20 cellular contexts compared by ENCODE assay signal in genomic region chr2:121173112-121173511, GRCh38.
DNase-seq lines count a peak whose midpoint lies in the region; FAIRE-seq and TF ChIP-seq lines count a peak whose summit lies in the region.
"Had no signal": no experiment of that assay in that cellular context is flagged by ENCODE, and none has a peak within 500 bp of the region (broad histone marks: within the 10 kb centered on the region; RNA-seq: fewer than 3 reads in every experiment).

No MANE protein-coding gene starts in this region.

- peak overlapping the region in 1 of 2 donors; percentile 88 for H3K27ac ChIP-seq in breast epithelium
- H3K27ac ChIP-seq: GM23248 had no signal

- in situ Hi-C loops in astrocyte of the spinal cord (cut with HindIII; ENCODE audit: low sequenced_read_pairs) = no loop called here

- no peak overlapping the region for H3K4me3 Mint-ChIP-seq in MCF 10A (ENCODE audit: unreplicated experiment)
- no peak overlapping the region for H3K4me3 Mint-ChIP-seq in endothelial cell (ENCODE audit: unreplicated experiment)

- TF ChIP-seq POLR2A in breast epithelium (IDR thresholded peaks at IDR 0.05) = no peak

- H3K27me3 ChIP-seq in breast epithelium = no peaks in the 10 kb centered on the region

- CTCF ChIA-PET in MCF 10A (lab: Yijun Ruan, JAX) = no interaction called here

- peaks cover 5% of the 10 kb centered on the region for H3K9me3 Mint-ChIP-seq in MCF 10A (ENCODE audit: unreplicated experiment)
- H3K9me3 Mint-ChIP-seq in endothelial cell (ENCODE audit: unreplicated experiment) = peaks cover 11% of the 10 kb centered on the region

- intact Hi-C loops in MCF 10A (cut with micrococcal nuclease) (no loop called here), breast epithelium (cut with DNase I; ENCODE audit: low total_unique reads) (no loop called here)

- POLR2A ChIA-PET in MCF 10A (lab: Yijun Ruan, JAX) = interaction anchor here (0.8 to 1.2 kb wide), 3 partner anchors 11 to 24 kb away, joined by 4 to 5 read pairs (median 5); no protein-coding TSS in a partner anchor

- no peak for FAIRE-seq in urothelium cell line (lab: Jason Lieb, UNC)
- FAIRE-seq: GM12892, RCC 7860 had no signal

- peak; percentile 83 for DNase-seq in MCF 10A (ENCODE audit: unreplicated experiment)
- no peak for DNase-seq in breast epithelium (ENCODE audit: low spot score in 2 of 2)
- DNase-seq in astrocyte of the spinal cord (ENCODE audit: low read depth, low spot score) = peak; percentile 6
- peak; percentile 2 for DNase-seq in fibroblast of mammary gland (ENCODE audit: low read depth)
- peak; percentile 74 for DNase-seq in urothelium cell line (ENCODE audit: low spot score)
- no peak for DNase-seq in HuH-7.5 (ENCODE audit: low spot score)
- no peak for DNase-seq in activated CD4-positive, alpha-beta T cell treated with anti-CD3 and anti-CD28 coated beads, Interleukin-2, amount 50 U/mL, for 4 hours
- no peak for DNase-seq in endothelial cell (ENCODE audit: low spot score)
- DNase-seq: 8988T, C1 segment of cervical spinal cord, GF-D8, GM23248, HCEC 1CT, KBM-7, NCI-H146, NCI-H2081, NCI-H2227 treated with DMSO at 0.1 percent for 48 hours, SIG-M5 had no signal

- H3K4me1 ChIP-seq in breast epithelium = no peaks in the 10 kb centered on the region

- no peaks in the 10 kb centered on the region for H3K36me3 Mint-ChIP-seq in MCF 10A (ENCODE audit: insufficient read depth, unreplicated experiment)
- H3K36me3 Mint-ChIP-seq in endothelial cell (ENCODE audit: low read depth, unreplicated experiment) = peaks cover 5% of the 10 kb centered on the region

- H3K27me3 Mint-ChIP-seq in MCF 10A (ENCODE audit: insufficient read depth, unreplicated experiment) (no peaks in the 10 kb centered on the region), endothelial cell (ENCODE audit: unreplicated experiment) (no peaks in the 10 kb centered on the region)

- H3K9me3 ChIP-seq in breast epithelium = peaks cover 0 to 10% of the 10 kb centered on the region in 2 donors

- H3K4me3 ChIP-seq in breast epithelium = no peak overlapping the region
- H3K4me3 ChIP-seq in astrocyte of the spinal cord (ENCODE audit: low read depth, low read length) = no peak overlapping the region
- no peak overlapping the region for H3K4me3 ChIP-seq in fibroblast of mammary gland (ENCODE audit: control insufficient read depth, low read depth, low read length)
- H3K4me3 ChIP-seq: GM23248 had no signal

- H3K27ac Mint-ChIP-seq in MCF 10A (ENCODE audit: low read depth, unreplicated experiment) = peak overlapping the region; percentile 2
- no peak overlapping the region for H3K27ac Mint-ChIP-seq in endothelial cell (ENCODE audit: unreplicated experiment)

- BruUV-seq in MCF 10A (replicated peaks; lab: Mats Ljungman, UMichigan) = no TSS peak

- no peak for TF ChIP-seq CTCF in MCF 10A (IDR thresholded peaks at IDR 0.05; ENCODE audit: unreplicated experiment)
- no peak for TF ChIP-seq CTCF in breast epithelium (IDR thresholded peaks at IDR 0.05)
- no peak for TF ChIP-seq CTCF in astrocyte of the spinal cord (IDR thresholded peaks at IDR 0.05; ENCODE audit: low read depth, low read length)
- TF ChIP-seq CTCF in fibroblast of mammary gland (conservative IDR thresholded peaks at IDR 0.05; ENCODE audit: control insufficient read depth, insufficient read depth, low read depth, low read length) = no peak
- no peak for TF ChIP-seq CTCF in endothelial cell (IDR thresholded peaks at IDR 0.05; ENCODE audit: unreplicated experiment)

- peaks cover 23% of the 10 kb centered on the region for H3K4me1 Mint-ChIP-seq in MCF 10A (ENCODE audit: insufficient read depth, unreplicated experiment)
- H3K4me1 Mint-ChIP-seq in endothelial cell (ENCODE audit: unreplicated experiment) = no peaks in the 10 kb centered on the region

- no peaks in the 10 kb centered on the region for H3K36me3 ChIP-seq in breast epithelium

Comparison
In these comparisons a context has a peak if more than half of its experiments do, and no peak if none do; other contexts are left out.
1. DNase-seq: peak in MCF 10A (single experiment), astrocyte of the spinal cord (single experiment), fibroblast of mammary gland (single experiment) and urothelium cell line (single experiment); none in breast epithelium (0 of 2), HuH-7.5 (single experiment), activated CD4-positive, alpha-beta T cell treated with anti-CD3 and anti-CD28 coated beads, Interleukin-2, amount 50 U/mL, for 4 hours (0 of 2) and endothelial cell (single experiment).